Comparison of ENCODE assay signal across 8 cellular contexts in genomic region chr7:140517546-140518369, GRCh38. TPM values are rescaled to one million over a fixed set of nuclear protein-coding genes. Genes with fewer than 3 reads are reported as not detected.
DNase-seq lines count a peak whose midpoint lies in the region; ATAC-seq and TF ChIP-seq lines count a peak whose summit lies in the region.

No MANE protein-coding gene starts in this region.

- in situ Hi-C loops in IMR-90 (cut with MboI; ENCODE audit: low sequenced_read_pairs) = loop anchor here (25.0 kb wide), 1 partner anchor 495 kb away; the partner anchor contains the start of gene MRPS33

- WGBS in IMR-90 (ENCODE audit: extremely low coverage in 2 of 2, insufficient read length in 1 of 2), 2 experiments = 17% methylated on average over 13 of the region's 31 CpGs; no CpG with 5 or more reads in 1 of the 2 experiments

- no peaks in the 10 kb centered on the region for H3K27me3 ChIP-seq in IMR-90 (ENCODE audit: control insufficient read depth, insufficient read depth, low read length)
- peaks cover 9% of the 10 kb centered on the region; the same call in 1 of the 2 replicates for H3K27me3 ChIP-seq in OCI-LY1 (ENCODE audit: insufficient read depth, low read length)
- H3K27me3 ChIP-seq in muscle layer of colon (ENCODE audit: control insufficient read depth in 1 of 2, insufficient read depth in 2 of 2, low read length in 2 of 2) = no peaks in the 10 kb centered on the region

- H3K36me3 ChIP-seq in IMR-90 (ENCODE audit: control insufficient read depth, insufficient read depth, low read length) (peaks cover 22% of the 10 kb centered on the region; the same call in 1 of the 2 replicates), OCI-LY1 (ENCODE audit: insufficient read depth, low read length) (no peaks in the 10 kb centered on the region), muscle layer of colon (ENCODE audit: insufficient read depth, low read length) (peaks cover 5% of the 10 kb centered on the region)

- TF ChIP-seq CTCF in IMR-90 (conservative IDR thresholded peaks at IDR 0.05; ENCODE audit: low read depth, low read length) (peak; percentile 94), OCI-LY1 (IDR thresholded peaks at IDR 0.05; ENCODE audit: low read length) (peak; percentile 76; the same call in 1 of the 2 replicates), epithelial cell of proximal tubule (conservative IDR thresholded peaks at IDR 0.05; ENCODE audit: low read depth, low read length) (peak; percentile 90)

- H3K9me1 ChIP-seq in IMR-90 (ENCODE audit: insufficient read depth, low read length) = 0 out of 2 replicates have a peak, but pooled peaks cover 2% of the 10 kb centered on the region

- H2AK9ac ChIP-seq in IMR-90 (replicated peaks; ENCODE audit: low read depth, low read length, poor library complexity) = peak overlapping the region; percentile 96

- H2BK15ac ChIP-seq in IMR-90 (ENCODE audit: low read depth, low read length) = no peak overlapping the region

- TF ChIP-seq RAD21 in IMR-90 (IDR thresholded peaks at IDR 0.05; ENCODE audit: low read length) = peak; percentile 98

- no peak overlapping the region for H3K56ac ChIP-seq in IMR-90 (ENCODE audit: extremely low read depth, insufficient read depth, low read length)

- peak overlapping the region; percentile 33; the same call in 1 of the 2 replicates for H3K14ac ChIP-seq in IMR-90 (replicated peaks; ENCODE audit: low read depth, low read length)

- peak; percentile 49; the same call in 1 of the 2 replicates for TF ChIP-seq POLR2A in IMR-90 (IDR thresholded peaks at IDR 0.05; ENCODE audit: low read depth, low read length)

- no peaks in the 10 kb centered on the region for H3K79me1 ChIP-seq in IMR-90 (ENCODE audit: low read depth in 1 of 2, low read length in 2 of 2)

- intact Hi-C loops in IMR-90 (cut with micrococcal nuclease) = loop anchor here (1.0 kb wide), 2 partner anchors 42 to 136 kb away; no protein-coding TSS in a partner anchor

- POLR2A ChIA-PET in IMR-90 (lab: Charles Lee; ENCODE audit: unreplicated experiment) = interaction anchor here (0.6 kb wide), 1 partner anchor 15 kb away, joined by 6 read pairs; no protein-coding TSS in a partner anchor

- H2BK5ac ChIP-seq in IMR-90 (ENCODE audit: low read depth, low read length, poor library complexity, severe bottlenecking) = peak overlapping the region; percentile 61

- no peaks in the 10 kb centered on the region for H3F3A ChIP-seq in OCI-LY1 (ENCODE audit: insufficient read depth, low read length)

- H4K91ac ChIP-seq in IMR-90 (ENCODE audit: insufficient read depth, low read depth, low read length) = peak overlapping the region; percentile 41; the same call in 1 of the 2 replicates

- H3K23ac ChIP-seq in IMR-90 (ENCODE audit: low read depth, low read length) = no peak overlapping the region

- no peak overlapping the region for H3K9ac ChIP-seq in IMR-90 (ENCODE audit: low read depth, low read length)
- no peak overlapping the region for H3K9ac ChIP-seq in OCI-LY1 (ENCODE audit: low read length)
- no peak overlapping the region for H3K9ac ChIP-seq in muscle layer of colon (ENCODE audit: low read length)

- peak overlapping the region; percentile 65 for H3K4ac ChIP-seq in IMR-90 (ENCODE audit: low read depth, low read length)

- H3K4me3 ChIP-seq in IMR-90 (ENCODE audit: insufficient read depth, low read depth, low read length) (no peak overlapping the region), OCI-LY1 (ENCODE audit: low read depth, low read length, poor library complexity, severe bottlenecking) (no peak overlapping the region), epithelial cell of proximal tubule (ENCODE audit: low read depth, low read length) (no peak overlapping the region), muscle layer of colon (ENCODE audit: low read depth in 1 of 2, low read length in 2 of 2) (no peak overlapping the region)

- dilution Hi-C loops in IMR-90 (cut with HindIII; ENCODE audit: low sequenced_read_pairs, unreplicated experiment) = no loop called here

- CTCF ChIA-PET in IMR-90 (lab: Yijun Ruan, JAX) = interaction anchor here (0.6 to 1.7 kb wide), 6 partner anchors 10 to 363 kb away, joined by 3 to 10 read pairs (median 5); no protein-coding TSS in a partner anchor

- peak overlapping the region in 1 of 2 experiments; percentile 88; a peak in 2 of 4 replicates for H4K8ac ChIP-seq in IMR-90 (ENCODE audit: low read depth in 2 of 2, low read length in 2 of 2)

- H2AK5ac ChIP-seq in IMR-90 (ENCODE audit: low read depth, low read length) = peak overlapping the region; percentile 73; the same call in 1 of the 2 replicates

- H3K9me3 ChIP-seq in IMR-90 (ENCODE audit: control insufficient read depth, insufficient read depth, low read length) (no peaks in the 10 kb centered on the region), OCI-LY1 (ENCODE audit: low read length) (no peaks in the 10 kb centered on the region), muscle layer of colon (ENCODE audit: low read length) (no peaks in the 10 kb centered on the region)

- H3K27ac ChIP-seq in IMR-90 (ENCODE audit: insufficient read depth, low read length) = no peak overlapping the region
- no peak overlapping the region for H3K27ac ChIP-seq in OCI-LY1 (ENCODE audit: low read depth, low read length, poor library complexity, severe bottlenecking)
- H3K27ac ChIP-seq in muscle layer of colon (ENCODE audit: low read depth, low read length) = peak overlapping the region; percentile 58

- no peaks in the 10 kb centered on the region for H3K9me2 ChIP-seq in OCI-LY1 (ENCODE audit: low read depth, low read length)

- no peak overlapping the region for H4K5ac ChIP-seq in IMR-90 (ENCODE audit: low read depth, low read length)

- DNase-seq in GDM1 (lab: John Stamatoyannopoulos, UW) (peak; percentile 43), IMR-90 (peak; percentile 89), epithelial cell of proximal tubule (ENCODE audit: low read depth) (peak; percentile 27)
- DNase-seq in activated CD8-positive, alpha-beta memory T cell treated with anti-CD3 and anti-CD28 coated beads, Interleukin-2, amount 50 U/mL, for 4 hours = peak; percentile 67
- peak; percentile 86 for DNase-seq in stimulated activated CD8-positive, alpha-beta memory T cell treated with anti-CD3 and anti-CD28 coated beads, Interleukin-4, amount 100 ng/mL, for 48 hours

- no peaks in the 10 kb centered on the region for H3K79me2 ChIP-seq in OCI-LY1 (ENCODE audit: insufficient read depth, low read length)

- H3K4me2 ChIP-seq in IMR-90 (ENCODE audit: low read depth, low read length) (no peak overlapping the region), OCI-LY1 (ENCODE audit: low read length) (no peak overlapping the region)

- 0 out of 2 replicates have a peak overlapping the region, but pooled peaks have one; percentile 43 for H2BK20ac ChIP-seq in IMR-90 (ENCODE audit: low read depth, low read length)

- H2AFZ ChIP-seq in IMR-90 (replicated peaks; ENCODE audit: low read length, poor library complexity) (peak overlapping the region; percentile 93), OCI-LY1 (ENCODE audit: low read length) (no peak overlapping the region)

- H4K20me1 ChIP-seq in IMR-90 (ENCODE audit: insufficient read depth, low read length) (peaks cover 4% of the 10 kb centered on the region; the same call in 1 of the 2 replicates), OCI-LY1 (ENCODE audit: insufficient read depth, low read length) (no peaks in the 10 kb centered on the region)

- H3K18ac ChIP-seq in IMR-90 (ENCODE audit: low read depth, low read length) = no peak overlapping the region

- H3K4me1 ChIP-seq in IMR-90 (ENCODE audit: control insufficient read depth, insufficient read depth, low read length) (0 out of 2 replicates have a peak, but pooled peaks cover 2% of the 10 kb centered on the region), OCI-LY1 (ENCODE audit: insufficient read depth, low read length, severe bottlenecking) (no peaks in the 10 kb centered on the region), muscle layer of colon (ENCODE audit: insufficient read depth, low read length) (no peaks in the 10 kb centered on the region)

- no TSS peak for BruUV-seq in IMR-90 (replicated peaks; lab: Mats Ljungman, UMichigan)

- ATAC-seq in IMR-90 (ENCODE audit: low read depth) (peak; percentile 97), GM21390 (IDR thresholded peaks at IDR 0.05; ENCODE audit: unreplicated experiment) (no peak)

- peak overlapping the region; percentile 51 for H2BK120ac ChIP-seq in IMR-90 (ENCODE audit: low read depth, low read length)

TF ChIP-seq in IMR-90, 13 proteins besides CTCF, POLR2A, EP300 and RAD21:
- TF ChIP-seq RFX5 (IDR thresholded peaks at IDR 0.05; ENCODE audit: low read depth, low read length) (no peak), SMC3 (IDR thresholded peaks at IDR 0.05; ENCODE audit: low read depth, low read length) (peak; percentile 99), MAZ (IDR thresholded peaks at IDR 0.05; ENCODE audit: borderline replicate concordance, low read depth, low read length) (peak; percentile 29; the same call in 1 of the 2 replicates), FOS (IDR thresholded peaks at IDR 0.05; ENCODE audit: low read depth, low read length) (no peak)

RNA-seq across cellular contexts. Expression of gene MKRN1, which starts 38.5 kb away (rescaled TPM):
- total RNA-seq in IMR-90 (2012; rRNA removed) (83.0 and 83.3 TPM in 2 replicates), epithelial cell of proximal tubule (40.0 and 69.2 TPM in 2 replicates)
- 38.2 and 47.2 TPM in 2 replicates for polyA plus RNA-seq in IMR-90 (2012; rRNA removed)
- 24.3 and 28.0 TPM in 2 replicates for polyA plus RNA-seq in IMR-90 (2012; cell fraction: cytosol; rRNA removed)
- 21.2 and 38.1 TPM in 2 replicates for polyA plus RNA-seq in IMR-90 (2012; cell fraction: nucleus; rRNA removed; ENCODE audit: low replicate concordance)

Comparison
In these comparisons a context has a peak if more than half of its experiments do, and no peak if none do; other contexts are left out.
1. DNase-seq: peak in every context shown above with its lines; median percentile 89 in IMR-90; 86 in stimulated activated CD8-positive, alpha-beta memory T cell treated with anti-CD3 and anti-CD28 coated beads, Interleukin-4, amount 100 ng/mL, for 48 hours; 67 in activated CD8-positive, alpha-beta memory T cell treated with anti-CD3 and anti-CD28 coated beads, Interleukin-2, amount 50 U/mL, for 4 hours; 43 in GDM1; 27 in epithelial cell of proximal tubule.